In genomic region chr10:122149138-122149606, GRCh38 we compare ENCODE assay signal across 2 cellular contexts.
TF ChIP-seq lines count a peak whose summit lies in the region.

No MANE protein-coding gene starts in this region.

TF ChIP-seq in IMR-90, 13 proteins besides CTCF, POLR2A, EP300 and RAD21 (continued from another document):
- no peak for TF ChIP-seq MAZ (IDR thresholded peaks at IDR 0.05; ENCODE audit: borderline replicate concordance, low read depth, low read length)
- no peak for TF ChIP-seq RCOR1 (IDR thresholded peaks at IDR 0.05; ENCODE audit: insufficient replicate concordance, low read length)
- TF ChIP-seq ELK1 (IDR thresholded peaks at IDR 0.05; ENCODE audit: borderline replicate concordance, low read depth, low read length): no peak
- TF ChIP-seq FOS (IDR thresholded peaks at IDR 0.05; ENCODE audit: low read depth, low read length): no peak
- TF ChIP-seq USF2 (IDR thresholded peaks at IDR 0.05; ENCODE audit: low read depth, low read length): no peak
- TF ChIP-seq RFX5 (IDR thresholded peaks at IDR 0.05; ENCODE audit: low read depth, low read length): no peak

TF ChIP-seq in endothelial cell of umbilical vein, 7 proteins besides CTCF, POLR2A, EP300 and RAD21 (continued from another document):
- TF ChIP-seq FOS (IDR thresholded peaks at IDR 0.05; ENCODE audit: borderline replicate concordance, insufficient read depth, low read length) (no peak), MYC (IDR thresholded peaks at IDR 0.05; ENCODE audit: low read depth, low read length) (no peak), EZH2 (IDR thresholded peaks at IDR 0.05; ENCODE audit: borderline replicate concordance, low read depth, low read length, severe bottlenecking) (no peak), POLR2AphosphoS5 (IDR thresholded peaks at IDR 0.05; ENCODE audit: insufficient read depth, low read depth, low read length) (no peak), GATA2 (IDR thresholded peaks at IDR 0.05; ENCODE audit: insufficient read depth, insufficient read length, low read depth, low read length) (no peak), JUN (IDR thresholded peaks at IDR 0.05; ENCODE audit: borderline replicate concordance, insufficient read depth, insufficient read length, low read depth) (no peak)
TF ChIP-seq in endothelial cell of umbilical vein: peak in this region for 0.
